ENCODE assay signal across 20 cellular contexts in the genomic region with DNA sequence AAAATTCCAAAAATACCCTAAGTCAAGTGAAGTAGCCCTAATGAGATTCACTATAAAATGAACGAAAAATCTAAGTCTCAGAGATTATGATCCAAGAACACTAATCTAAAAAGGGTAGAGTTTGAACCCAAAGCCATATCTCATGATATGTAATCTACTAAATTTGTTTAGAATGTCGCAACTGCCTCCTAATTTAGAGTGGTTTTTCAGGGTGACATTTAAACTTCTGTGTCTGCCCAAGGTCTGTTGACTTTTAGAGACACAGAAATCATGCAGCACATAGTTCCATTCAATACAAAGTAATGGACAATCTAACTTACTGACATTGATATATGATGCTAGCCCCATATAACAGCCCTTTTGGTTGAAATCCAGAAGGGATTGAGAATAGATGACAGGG. TPM values are rescaled to one million over a fixed set of nuclear protein-coding genes. Genes with fewer than 3 reads are reported as not detected.
DNase-seq lines count a peak whose midpoint lies in the region; ATAC-seq and TF ChIP-seq lines count a peak whose summit lies in the region.
"Had no signal": no experiment of that assay in that cellular context is flagged by ENCODE, and none has a peak within 500 bp of the region (broad histone marks: within the 10 kb centered on the region; RNA-seq: fewer than 3 reads in every experiment).

No MANE protein-coding gene starts in this region.

- no peak for TF ChIP-seq CTCF in IMR-90 (conservative IDR thresholded peaks at IDR 0.05; ENCODE audit: low read depth, low read length)
- no peak for TF ChIP-seq CTCF in ascending aorta (IDR thresholded peaks at IDR 0.05)
- no peak for TF ChIP-seq CTCF in right lobe of liver (IDR thresholded peaks at IDR 0.05)
- TF ChIP-seq CTCF in tibial artery (IDR thresholded peaks at IDR 0.05) = no peak

- H3K36me3 ChIP-seq in IMR-90 (ENCODE audit: control insufficient read depth, insufficient read depth, low read length) (no peaks in the 10 kb centered on the region), ascending aorta (no peaks in the 10 kb centered on the region), right lobe of liver (peaks cover 0 to 14% (median 2%) of the 10 kb centered on the region in 4 donors), tibial artery (no peaks in the 10 kb centered on the region)
- H3K36me3 ChIP-seq: BE2C, BLaER1 had no signal

- no peak overlapping the region for H3K9ac ChIP-seq in IMR-90 (ENCODE audit: low read depth, low read length)
- H3K9ac ChIP-seq: BLaER1 had no signal

- H3K27me3 ChIP-seq in IMR-90 (ENCODE audit: control insufficient read depth, insufficient read depth, low read length) (no peaks in the 10 kb centered on the region; the same call in 1 of the 2 replicates), ascending aorta (no peaks in the 10 kb centered on the region), right lobe of liver (no peaks in the 10 kb centered on the region), tibial artery (no peaks in the 10 kb centered on the region)
- H3K27me3 ChIP-seq: BE2C, BLaER1 had no signal

- no CpG with 5 or more reads among the region's 2 CpGs for WGBS in IMR-90 (ENCODE audit: extremely low coverage in 2 of 2, insufficient read length in 1 of 2), 2 experiments
- 35% methylated on average over 2 of the region's 2 CpGs for WGBS in right lobe of liver (ENCODE audit: insufficient coverage, low coverage, low lambda C conversion rate, missing lambda C conversion rate)

- H2AFZ ChIP-seq in IMR-90 (replicated peaks; ENCODE audit: low read length, poor library complexity) = no peak overlapping the region

- H3K18ac ChIP-seq in IMR-90 (ENCODE audit: low read depth, low read length) = no peak overlapping the region; the same call in 1 of the 2 replicates

- TF ChIP-seq RAD21 in IMR-90 (IDR thresholded peaks at IDR 0.05; ENCODE audit: low read length) = no peak

- no peak overlapping the region for H2BK20ac ChIP-seq in IMR-90 (ENCODE audit: low read depth, low read length)

- H4K20me1 ChIP-seq in IMR-90 (ENCODE audit: insufficient read depth, low read length) = no peaks in the 10 kb centered on the region
- H4K20me1 ChIP-seq: BLaER1 had no signal

- intact Hi-C loops in IMR-90 (cut with micrococcal nuclease) (no loop called here), ascending aorta (cut with DNase I) (no loop called here), right lobe of liver (cut with DNase I) (no loop called here), tibial artery (cut with DNase I; ENCODE audit: low total_unique reads) (no loop called here), left cardiac atrium (cut with DNase I) (loop anchor here in 1 of 2 donors (10.0 kb wide), 1 partner anchor 105 kb away; no protein-coding TSS in a partner anchor)

- no peak overlapping the region for H4K91ac ChIP-seq in IMR-90 (ENCODE audit: insufficient read depth, low read depth, low read length)

- H3K4ac ChIP-seq in IMR-90 (ENCODE audit: low read depth, low read length) = no peak overlapping the region

- peak; percentile 18; the same call in 1 of the 2 replicates for ATAC-seq in IMR-90 (ENCODE audit: low read depth)
- peak; percentile 44 to 74 (median 64) for ATAC-seq in right lobe of liver
- no peak for ATAC-seq in left cardiac atrium

- H3K4me1 ChIP-seq in IMR-90 (ENCODE audit: control insufficient read depth, insufficient read depth, low read length) (peaks cover 4% of the 10 kb centered on the region), ascending aorta (peaks cover 4 to 39% of the 10 kb centered on the region in 2 donors), right lobe of liver (peaks cover 0 to 42% (median 5%) of the 10 kb centered on the region in 4 donors), tibial artery (peaks cover 0 to 94% (median 45%) of the 10 kb centered on the region in 4 donors)
- H3K4me1 ChIP-seq: BE2C had no signal

- no peak overlapping the region for H3K14ac ChIP-seq in IMR-90 (replicated peaks; ENCODE audit: low read depth, low read length)

- DNase-seq in IMR-90 (no peak), ascending aorta (ENCODE audit: low spot score in 2 of 2) (no peak), right lobe of liver (no peak), tibial artery (no peak), D341Med (ENCODE audit: low spot score) (no peak), H4 (ENCODE audit: low spot score) (no peak), left cardiac atrium (no peak)
- DNase-seq: 8988T; ACHN; BE2C; C1 segment of cervical spinal cord; CD4-positive, alpha-beta memory T cell; CD4-positive, CD25-positive, alpha-beta regulatory T cell; CD8-positive, alpha-beta memory T cell; COR-L47; DMS79 treated with DMSO at 0.1 percent for 48 hours; GF-D8 had no signal

- no peak overlapping the region for H3K56ac ChIP-seq in IMR-90 (ENCODE audit: extremely low read depth, insufficient read depth, low read length)

- no peak overlapping the region for H4K8ac ChIP-seq in IMR-90 (ENCODE audit: low read depth in 2 of 2, low read length in 2 of 2)

- H3K4me2 ChIP-seq in IMR-90 (ENCODE audit: low read depth, low read length) = no peak overlapping the region
- H3K4me2 ChIP-seq: BLaER1 had no signal

- POLR2A ChIA-PET in IMR-90 (lab: Charles Lee; ENCODE audit: unreplicated experiment) = no interaction called here

- dilution Hi-C loops in IMR-90 (cut with HindIII; ENCODE audit: low sequenced_read_pairs, unreplicated experiment) = no loop called here

- in situ Hi-C loops in IMR-90 (cut with MboI; ENCODE audit: low sequenced_read_pairs) = no loop called here

- H2BK15ac ChIP-seq in IMR-90 (ENCODE audit: low read depth, low read length) = no peak overlapping the region

- H3K27ac ChIP-seq in IMR-90 (ENCODE audit: insufficient read depth, low read length) = no peak overlapping the region
- H3K27ac ChIP-seq in ascending aorta = peak overlapping the region; percentile 37 to 48
- peak overlapping the region in 1 of 3 donors; percentile 21 for H3K27ac ChIP-seq in right lobe of liver
- peak overlapping the region; percentile 59 to 76 for H3K27ac ChIP-seq in tibial artery
- H3K27ac ChIP-seq: BLaER1 had no signal

- CTCF ChIA-PET in IMR-90 (lab: Yijun Ruan, JAX) = interaction anchor here (1.0 kb wide), 1 partner anchor 22 kb away, joined by 3 read pairs; no protein-coding TSS in a partner anchor

- H3K9me3 ChIP-seq in IMR-90 (ENCODE audit: control insufficient read depth, insufficient read depth, low read length) = no peaks in the 10 kb centered on the region
- no peaks in the 10 kb centered on the region for H3K9me3 ChIP-seq in ascending aorta
- no peaks in the 10 kb centered on the region for H3K9me3 ChIP-seq in right lobe of liver
- H3K9me3 ChIP-seq in tibial artery = no peaks in the 10 kb centered on the region
- H3K9me3 ChIP-seq: BE2C, BLaER1 had no signal

- no peak overlapping the region for H2AK5ac ChIP-seq in IMR-90 (ENCODE audit: low read depth, low read length)

- H3K4me3 ChIP-seq in IMR-90 (ENCODE audit: insufficient read depth, low read depth, low read length) (no peak overlapping the region), ascending aorta (no peak overlapping the region), right lobe of liver (no peak overlapping the region), tibial artery (no peak overlapping the region)
- H3K4me3 ChIP-seq: BLaER1 had no signal

- no peak overlapping the region for H4K5ac ChIP-seq in IMR-90 (ENCODE audit: low read depth, low read length)

- no peak overlapping the region for H3K23ac ChIP-seq in IMR-90 (ENCODE audit: low read depth, low read length)

- no peaks in the 10 kb centered on the region for H3K9me1 ChIP-seq in IMR-90 (ENCODE audit: insufficient read depth, low read length)

- BruUV-seq in IMR-90 (replicated peaks; lab: Mats Ljungman, UMichigan) = no TSS peak

- H2AK9ac ChIP-seq in IMR-90 (replicated peaks; ENCODE audit: low read depth, low read length, poor library complexity) = no peak overlapping the region

- H2BK120ac ChIP-seq in IMR-90 (ENCODE audit: low read depth, low read length) = no peak overlapping the region

- no peak overlapping the region for H2BK5ac ChIP-seq in IMR-90 (ENCODE audit: low read depth, low read length, poor library complexity, severe bottlenecking)

- TF ChIP-seq POLR2A in IMR-90 (IDR thresholded peaks at IDR 0.05; ENCODE audit: low read depth, low read length) (no peak), right lobe of liver (IDR thresholded peaks at IDR 0.05) (no peak)

- no peaks in the 10 kb centered on the region for H3K79me1 ChIP-seq in IMR-90 (ENCODE audit: low read depth in 1 of 2, low read length in 2 of 2)

TF ChIP-seq in IMR-90, 13 proteins besides CTCF, POLR2A, EP300 and RAD21 (continues in another document):
- TF ChIP-seq CHD1 (IDR thresholded peaks at IDR 0.05; ENCODE audit: low read depth, low read length) (no peak), CEBPB (IDR thresholded peaks at IDR 0.05; ENCODE audit: low read depth, low read length) (no peak), NFE2L2 (IDR thresholded peaks at IDR 0.05; ENCODE audit: low read depth, low read length) (no peak), MXI1 (IDR thresholded peaks at IDR 0.05; ENCODE audit: borderline replicate concordance, low read depth, low read length) (no peak), MAFK (IDR thresholded peaks at IDR 0.05; ENCODE audit: low read depth, low read length) (no peak), BHLHE40 (IDR thresholded peaks at IDR 0.05; ENCODE audit: low read depth, low read length) (no peak)
- TF ChIP-seq, protein P1, sequence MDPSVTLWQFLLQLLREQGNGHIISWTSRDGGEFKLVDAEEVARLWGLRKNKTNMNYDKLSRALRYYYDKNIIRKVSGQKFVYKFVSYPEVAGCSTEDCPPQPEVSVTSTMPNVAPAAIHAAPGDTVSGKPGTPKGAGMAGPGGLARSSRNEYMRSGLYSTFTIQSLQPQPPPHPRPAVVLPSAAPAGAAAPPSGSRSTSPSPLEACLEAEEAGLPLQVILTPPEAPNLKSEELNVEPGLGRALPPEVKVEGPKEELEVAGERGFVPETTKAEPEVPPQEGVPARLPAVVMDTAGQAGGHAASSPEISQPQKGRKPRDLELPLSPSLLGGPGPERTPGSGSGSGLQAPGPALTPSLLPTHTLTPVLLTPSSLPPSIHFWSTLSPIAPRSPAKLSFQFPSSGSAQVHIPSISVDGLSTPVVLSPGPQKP (IDR thresholded peaks at IDR 0.05; ENCODE audit: borderline replicate concordance, low read depth, low read length) = no peak
- TF ChIP-seq, protein P2, sequence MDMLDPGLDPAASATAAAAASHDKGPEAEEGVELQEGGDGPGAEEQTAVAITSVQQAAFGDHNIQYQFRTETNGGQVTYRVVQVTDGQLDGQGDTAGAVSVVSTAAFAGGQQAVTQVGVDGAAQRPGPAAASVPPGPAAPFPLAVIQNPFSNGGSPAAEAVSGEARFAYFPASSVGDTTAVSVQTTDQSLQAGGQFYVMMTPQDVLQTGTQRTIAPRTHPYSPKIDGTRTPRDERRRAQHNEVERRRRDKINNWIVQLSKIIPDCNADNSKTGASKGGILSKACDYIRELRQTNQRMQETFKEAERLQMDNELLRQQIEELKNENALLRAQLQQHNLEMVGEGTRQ (IDR thresholded peaks at IDR 0.05; ENCODE audit: low read depth, low read length) = no peak

RNA-seq across cellular contexts. Expression of gene FMO3, which starts 28.9 kb away (rescaled TPM):
- total RNA-seq in IMR-90 (2012; rRNA removed) = under 0.01 TPM in 1 of 2 replicates, not detected in the other
- polyA plus RNA-seq in IMR-90 (2012; rRNA removed) = 0.04 and 0.10 TPM in 2 replicates
- 0.03 TPM in 2 replicates for polyA plus RNA-seq in IMR-90 (2012; cell fraction: cytosol; rRNA removed)
- polyA plus RNA-seq in IMR-90 (2012; cell fraction: nucleus; rRNA removed; ENCODE audit: low replicate concordance) = 0.09 TPM in 1 of 2 replicates, not detected in the other
- total RNA-seq in ascending aorta = 6.0 TPM
- 100 to 1,000 TPM; 107 to 428 (median 326) TPM for total RNA-seq in right lobe of liver
- 0.35 and 1.1 TPM in 2 replicates for total RNA-seq in H4 (2014; rRNA removed; shearing (Covaris generic))
- 1 to 10 TPM; 1.4 to 1.7 TPM for total RNA-seq in left cardiac atrium
- total RNA-seq: A673; CD4-positive, alpha-beta memory T cell; CD4-positive, CD25-positive, alpha-beta regulatory T cell; CD8-positive, alpha-beta memory T cell had no signal
- polyA plus RNA-seq: CD14-positive monocyte; CD4-positive, alpha-beta memory T cell; CD4-positive, CD25-positive, alpha-beta regulatory T cell; CD8-positive, alpha-beta memory T cell had no signal

Comparison
In these comparisons a context has a peak if more than half of its experiments do, and no peak if none do; other contexts are left out.
1. ATAC-seq: peak in IMR-90 (single experiment) and right lobe of liver (4 of 4); none in left cardiac atrium (0 of 2).
2. RNA of gene FMO3, which starts 28.9 kb away (total RNA-seq): 107 to 428 TPM in right lobe of liver; 6.0 TPM in ascending aorta (single experiment), 1.4 to 1.7 TPM in left cardiac atrium, 0.35 to 1.1 TPM in H4 and under 0.01 TPM in IMR-90; every median in the first group is over 10 times any median in the second.